ENCODE assay signal across 10 cellular contexts in the genomic region with DNA sequence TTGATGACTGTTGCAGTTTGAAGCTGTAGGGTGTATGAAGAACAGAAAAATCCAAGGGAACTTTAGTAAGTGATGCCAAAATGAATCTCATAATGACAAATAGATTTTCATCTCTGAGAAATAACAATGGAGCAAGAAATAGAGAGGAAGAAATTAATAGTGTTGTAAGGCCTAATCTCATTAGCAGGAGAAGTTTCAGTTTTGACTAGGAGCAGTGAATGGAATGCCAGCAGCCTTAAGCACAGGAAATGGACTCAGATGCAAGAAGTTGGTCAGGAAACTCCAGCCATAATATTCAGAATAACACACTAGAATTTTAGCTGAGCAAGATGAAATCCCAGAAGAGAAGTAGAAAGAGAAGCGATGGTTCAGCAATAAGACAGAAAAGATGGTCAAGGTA.
DNase-seq lines count a peak whose midpoint lies in the region; ATAC-seq and TF ChIP-seq lines count a peak whose summit lies in the region.
"Had no signal": no experiment of that assay in that cellular context is flagged by ENCODE, and none has a peak within 500 bp of the region (broad histone marks: within the 10 kb centered on the region; RNA-seq: fewer than 3 reads in every experiment).

No MANE protein-coding gene starts in this region.

- peaks cover 0 to 91% (median 58%) of the 10 kb centered on the region in 4 donors for H3K4me1 ChIP-seq in tibial artery

- peak; percentile 15 for DNase-seq in DMS 273 (lab: John Stamatoyannopoulos, UW; ENCODE audit: unreplicated experiment)
- no peak for DNase-seq in DMS 273 treated with DMSO at 0.1 percent for 48 hours (lab: John Stamatoyannopoulos, UW)
- no peak for DNase-seq in brain microvascular endothelial cell
- peak; percentile 14 for DNase-seq in kidney glomerular epithelial cell (lab: John Stamatoyannopoulos, UW)
- no peak for DNase-seq in tibial artery
- DNase-seq: NCI-H187 treated with DMSO at 0.1 percent for 48 hours had no signal

- no peaks in the 10 kb centered on the region for H3K9me3 ChIP-seq in tibial artery

- intact Hi-C loops in tibial artery (cut with DNase I; ENCODE audit: low total_unique reads), result no loop called here

- peaks cover 5% of the 10 kb centered on the region for H3K36me3 ChIP-seq in brain microvascular endothelial cell (replicated peaks)
- peaks cover 0 to 3% (median 0%) of the 10 kb centered on the region in 3 donors for H3K36me3 ChIP-seq in tibial artery

- no peaks in the 10 kb centered on the region for H3K27me3 ChIP-seq in brain microvascular endothelial cell (replicated peaks)
- no peaks in the 10 kb centered on the region for H3K27me3 ChIP-seq in tibial artery

- in situ Hi-C loops in brain microvascular endothelial cell (cut with HindIII; ENCODE audit: low pct_ligation_motif_present, low sequenced_read_pairs), result no loop called here

- TF ChIP-seq CTCF in brain microvascular endothelial cell (IDR thresholded peaks at IDR 0.05; ENCODE audit: low read depth, low read length, missing control alignments), result no peak
- TF ChIP-seq CTCF in tibial artery (IDR thresholded peaks at IDR 0.05), result no peak

- peak overlapping the region; percentile 3 for H3K27ac ChIP-seq in brain microvascular endothelial cell
- peak overlapping the region; percentile 38 to 64 for H3K27ac ChIP-seq in tibial artery
- H3K27ac ChIP-seq: 22Rv1 had no signal

- ATAC-seq in GM21529 (IDR thresholded peaks at IDR 0.05; ENCODE audit: unreplicated experiment) (no peak), HG02852 (IDR thresholded peaks at IDR 0.05; ENCODE audit: unreplicated experiment) (no peak), HG03439 (IDR thresholded peaks at IDR 0.05; ENCODE audit: unreplicated experiment) (no peak)

- H3K4me3 ChIP-seq in brain microvascular endothelial cell (ENCODE audit: low read depth, low read length) (no peak overlapping the region), tibial artery (peak overlapping the region in 1 of 2 donors; percentile 1)

Comparison
In these comparisons a context has a peak if more than half of its experiments do, and no peak if none do; other contexts are left out.
1. DNase-seq: peak in DMS 273 (single experiment) and kidney glomerular epithelial cell (single experiment); none in DMS 273 treated with DMSO at 0.1 percent for 48 hours (single experiment), brain microvascular endothelial cell (single experiment) and tibial artery (0 of 2).